9 cellular contexts compared by ENCODE assay signal in the genomic region with DNA sequence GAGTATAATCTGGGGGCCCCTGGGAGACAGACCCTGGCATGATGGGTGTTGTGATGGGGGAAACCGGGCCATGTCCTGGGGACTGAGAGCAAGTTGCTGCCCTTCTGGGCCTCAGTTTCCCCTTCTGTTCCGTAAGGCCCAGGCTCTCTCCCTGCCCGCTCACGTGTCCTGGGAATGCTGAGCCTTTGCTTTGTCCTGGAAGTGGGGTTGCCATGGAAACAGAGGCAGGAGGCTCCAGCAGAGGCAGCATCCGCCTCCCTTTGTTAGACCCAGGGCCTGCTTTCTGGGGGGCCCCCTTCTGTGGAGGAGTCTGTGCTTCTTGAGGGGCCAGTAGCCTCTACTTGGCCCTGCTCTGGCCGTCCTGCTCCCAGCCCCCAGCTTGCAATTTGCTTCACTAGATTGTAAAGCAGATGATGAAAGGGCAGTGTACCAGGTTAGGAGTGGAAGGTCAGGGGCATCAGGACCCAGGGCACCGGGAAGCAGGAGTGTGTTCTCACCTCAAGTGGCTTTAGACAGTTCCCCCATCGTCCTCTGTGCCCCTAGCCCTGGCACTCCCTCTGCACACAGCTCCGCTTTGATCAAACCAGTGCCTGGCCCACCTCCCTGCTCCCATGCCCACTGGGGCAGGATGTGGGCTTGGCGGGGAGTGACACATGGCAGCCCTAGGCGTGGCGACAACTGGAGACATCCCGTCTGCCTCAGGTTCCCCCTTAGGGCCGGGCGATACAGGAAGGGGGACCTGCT.
DNase-seq lines count a peak whose midpoint lies in the region; ATAC-seq lines count a peak whose summit lies in the region.
"Had no signal": no experiment of that assay in that cellular context is flagged by ENCODE, and none has a peak within 500 bp of the region (broad histone marks: within the 10 kb centered on the region; RNA-seq: fewer than 3 reads in every experiment).

No MANE protein-coding gene starts in this region.

- peak overlapping the region; percentile 55 for H3K4me2 ChIP-seq in skeletal muscle satellite cell (ENCODE audit: low read length)

- H3K4me1 Mint-ChIP-seq in effector memory CD8-positive, alpha-beta T cell (ENCODE audit: low read depth in 2 of 2) = peaks cover 15 to 51% of the 10 kb centered on the region in 2 donors

- peak; percentile 59 for ATAC-seq in effector memory CD8-positive, alpha-beta T cell (replicated peaks)
- no peak for ATAC-seq in GM19351 (IDR thresholded peaks at IDR 0.05; ENCODE audit: unreplicated experiment)

- no peaks in the 10 kb centered on the region for H3K36me3 ChIP-seq in HUES64 (ENCODE audit: insufficient read depth, low read length)
- H3K36me3 ChIP-seq in skeletal muscle satellite cell (ENCODE audit: insufficient read depth, low read length) = no peaks in the 10 kb centered on the region

- H3K9me3 ChIP-seq in HUES64 (ENCODE audit: insufficient read depth, low read depth, low read length) (no peaks in the 10 kb centered on the region), skeletal muscle satellite cell (replicated peaks; ENCODE audit: low read length) (no peaks in the 10 kb centered on the region)
- H3K9me3 ChIP-seq: body of pancreas had no signal

- H3K9ac ChIP-seq in HUES64 (ENCODE audit: low read depth, low read length) = no peak overlapping the region
- peak overlapping the region; percentile 66 for H3K9ac ChIP-seq in skeletal muscle satellite cell (ENCODE audit: low read depth, low read length)

- peaks cover 34 to 42% of the 10 kb centered on the region in 2 donors for H3K27me3 Mint-ChIP-seq in effector memory CD8-positive, alpha-beta T cell

- peaks cover 8% of the 10 kb centered on the region for H3K36me3 Mint-ChIP-seq in effector memory CD8-positive, alpha-beta T cell (ENCODE audit: insufficient read depth)

- H3K4me1 ChIP-seq in HUES64 (ENCODE audit: insufficient read depth, low read length) (no peaks in the 10 kb centered on the region), skeletal muscle satellite cell (ENCODE audit: control insufficient read depth, insufficient read depth, low read length) (peaks cover 2% of the 10 kb centered on the region)
- H3K4me1 ChIP-seq: foreskin keratinocyte had no signal

- WGBS in HUES64 = 77% methylated on average over 15 of the region's 15 CpGs

- no peaks in the 10 kb centered on the region for H3K9me3 Mint-ChIP-seq in effector memory CD8-positive, alpha-beta T cell

- H3K27ac ChIP-seq in HUES64 (ENCODE audit: low read depth, low read length) = no peak overlapping the region
- H3K27ac ChIP-seq: body of pancreas, foreskin keratinocyte had no signal

- DNase-seq in activated CD4-positive, alpha-beta T cell treated with anti-CD3 and anti-CD28 coated beads, Interleukin-2, amount 50 U/mL, for 48 hours = peak; percentile 33 to 35
- DNase-seq in effector memory CD8-positive, alpha-beta T cell = peak; percentile 21 to 31 (median 22)
- DNase-seq in NCI-H82 treated with DMSO at 0.1 percent for 48 hours (lab: John Stamatoyannopoulos, UW; ENCODE audit: unreplicated experiment) (no peak), DMS79 (lab: John Stamatoyannopoulos, UW) (no peak)
- DNase-seq: foreskin keratinocyte had no signal

- H3K4me3 ChIP-seq in HUES64 (ENCODE audit: low read length) (peak overlapping the region; percentile 37), skeletal muscle satellite cell (ENCODE audit: low read length) (no peak overlapping the region)
- H3K4me3 ChIP-seq: body of pancreas had no signal

- H3K4me3 Mint-ChIP-seq in effector memory CD8-positive, alpha-beta T cell = peak overlapping the region; percentile 35 to 37

- H3K27ac Mint-ChIP-seq in effector memory CD8-positive, alpha-beta T cell = peak overlapping the region in 1 of 2 donors; percentile 63

- peaks cover 40% of the 10 kb centered on the region for H3K27me3 ChIP-seq in HUES64 (ENCODE audit: insufficient read depth, low read length)
- peaks cover 7% of the 10 kb centered on the region for H3K27me3 ChIP-seq in skeletal muscle satellite cell (ENCODE audit: control insufficient read depth, insufficient read depth, low read length)
- H3K27me3 ChIP-seq: foreskin keratinocyte had no signal

Comparison
In these comparisons a context has a peak if more than half of its experiments do, and no peak if none do; other contexts are left out.
1. DNase-seq: peak in activated CD4-positive, alpha-beta T cell treated with anti-CD3 and anti-CD28 coated beads, Interleukin-2, amount 50 U/mL, for 48 hours (2 of 2) and effector memory CD8-positive, alpha-beta T cell (3 of 3); none in NCI-H82 treated with DMSO at 0.1 percent for 48 hours (single experiment) and DMS79 (single experiment).